ENCODE assay signal across 8 cellular contexts in the genomic region with DNA sequence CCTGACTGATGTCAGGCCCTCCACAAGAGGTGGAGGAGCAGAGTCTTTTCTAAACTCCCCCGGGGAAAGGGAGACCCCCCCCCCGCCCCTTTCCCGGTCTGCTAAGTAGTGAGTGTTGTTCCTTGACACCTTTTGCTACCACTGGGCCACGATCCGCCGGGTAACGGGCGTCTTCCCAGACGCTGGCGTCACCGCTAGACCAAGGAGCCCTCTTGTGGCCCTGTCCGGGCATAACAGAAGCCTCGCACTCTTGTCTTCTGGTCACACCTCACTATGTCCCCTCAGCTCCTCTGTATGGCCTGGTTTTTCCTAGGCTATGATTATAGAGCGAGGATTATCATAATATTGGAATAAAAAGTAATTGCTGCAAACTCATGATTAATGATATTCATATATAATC. TPM values are rescaled to one million over a fixed set of nuclear protein-coding genes. Genes with fewer than 3 reads are reported as not detected.
DNase-seq lines count a peak whose midpoint lies in the region; ATAC-seq and TF ChIP-seq lines count a peak whose summit lies in the region.
"Not testable (repeated sequence)": the region's sequence is repeated elsewhere in the genome, so short reads cannot be mapped to it uniquely, and the experiment has no call there.

No MANE protein-coding gene starts in this region.

- not testable (repeated sequence) for H2BK12ac ChIP-seq in mesenchymal stem cell (ENCODE audit: low read length in 2 of 2)

- peak overlapping the region; percentile 53 for H3K9ac ChIP-seq in mesenchymal stem cell (ENCODE audit: low read length)

- CTCF ChIA-PET in A673 (lab: Charles Lee) = not testable (repeated sequence)

- not testable (repeated sequence) for H3K36me3 Mint-ChIP-seq in activated naive CD8-positive, alpha-beta T cell treated with anti-CD3 and anti-CD28 coated beads, Interleukin-2, amount 10 ng/mL, durations not matched to agents 7 days and 5 days

- not testable (repeated sequence) for BruUV-seq in A673 (replicated peaks; lab: Mats Ljungman, UMichigan)

- H3K4ac ChIP-seq in mesenchymal stem cell (ENCODE audit: low read depth in 1 of 2, low read length in 2 of 2) = not testable (repeated sequence)

- H3K4me1 ChIP-seq in A673 (ENCODE audit: insufficient read depth, low read length, poor library complexity, severe bottlenecking); mesenchymal stem cell (ENCODE audit: control insufficient read depth, insufficient read depth, low read depth, low read length): not testable (repeated sequence)

- not testable (repeated sequence) for H3K27me3 Mint-ChIP-seq in activated naive CD8-positive, alpha-beta T cell treated with anti-CD3 and anti-CD28 coated beads, Interleukin-2, amount 10 ng/mL, durations not matched to agents 7 days and 5 days

- H4K8ac ChIP-seq in mesenchymal stem cell (ENCODE audit: low read length) = not testable (repeated sequence)

- intact Hi-C loops in A673 (cut with micrococcal nuclease; ENCODE audit: unreplicated experiment) = not testable (repeated sequence)

- not testable (repeated sequence) for H2BK5ac ChIP-seq in mesenchymal stem cell (ENCODE audit: low read depth, low read length, poor library complexity, severe bottlenecking)

- peaks cover 11% of the 10 kb centered on the region for H3K79me1 ChIP-seq in mesenchymal stem cell (replicated peaks; ENCODE audit: low read length, poor library complexity, severe bottlenecking)

- H3K36me3 ChIP-seq in A673 (ENCODE audit: insufficient read depth, low read length, poor library complexity, severe bottlenecking) = not testable (repeated sequence)
- H3K36me3 ChIP-seq in mesenchymal stem cell (ENCODE audit: control insufficient read depth in 1 of 2, insufficient read depth in 2 of 2, low read depth in 1 of 2, low read length in 2 of 2) = peaks cover 19 to 21% of the 10 kb centered on the region in 2 experiments

- not testable (repeated sequence) for H4K91ac ChIP-seq in mesenchymal stem cell (ENCODE audit: low read length)

- H3K4me2 ChIP-seq in mesenchymal stem cell (ENCODE audit: low read length, poor library complexity, severe bottlenecking) = not testable (repeated sequence)

- not testable (repeated sequence) for H2AK5ac ChIP-seq in mesenchymal stem cell (ENCODE audit: low read length, severe bottlenecking)

- not testable (repeated sequence) for H3K27ac ChIP-seq in A673 (ENCODE audit: low read depth, low read length, poor library complexity, severe bottlenecking); VCaP; mesenchymal stem cell (ENCODE audit: low read length, poor library complexity, severe bottlenecking)

- H3K23ac ChIP-seq in mesenchymal stem cell (ENCODE audit: low read length in 2 of 2) = not testable (repeated sequence)

- not testable (repeated sequence) for H3K9me3 Mint-ChIP-seq in activated naive CD8-positive, alpha-beta T cell treated with anti-CD3 and anti-CD28 coated beads, Interleukin-2, amount 10 ng/mL, durations not matched to agents 7 days and 5 days

- H2BK15ac ChIP-seq in mesenchymal stem cell (ENCODE audit: low read depth, poor library complexity, severe bottlenecking) = not testable (repeated sequence)

- ATAC-seq in activated naive CD8-positive, alpha-beta T cell treated with anti-CD3 and anti-CD28 coated beads, Interleukin-2, amount 10 ng/mL, durations not matched to agents 7 days and 5 days (ENCODE audit: low read depth) = not testable (repeated sequence)

- H3K9me3 ChIP-seq in A673 (ENCODE audit: low read depth, low read length, poor library complexity, severe bottlenecking); mesenchymal stem cell (ENCODE audit: control insufficient read depth, low read length): not testable (repeated sequence)

- H2BK120ac ChIP-seq in mesenchymal stem cell (ENCODE audit: low read depth, low read length) = not testable (repeated sequence)

- not testable (repeated sequence) for H3K14ac ChIP-seq in mesenchymal stem cell (ENCODE audit: low read length in 2 of 2)

- WGBS in mesenchymal stem cell = 2% methylated on average over 11 of the region's 14 CpGs

- TF ChIP-seq CTCF in A673 (conservative IDR thresholded peaks at IDR 0.05; ENCODE audit: low read depth, low read length) = peak; percentile 58
- peak; percentile 74 for TF ChIP-seq CTCF in GM12874 (IDR thresholded peaks at IDR 0.05; ENCODE audit: insufficient read depth, low read depth, low read length)
- peak; percentile 70 for TF ChIP-seq CTCF in VCaP (conservative IDR thresholded peaks at IDR 0.05)
- TF ChIP-seq CTCF in fibroblast of mammary gland (conservative IDR thresholded peaks at IDR 0.05; ENCODE audit: control insufficient read depth, insufficient read depth, low read depth, low read length) = peak; percentile 61

- H3K4me3 ChIP-seq in A673 (ENCODE audit: low read depth, low read length, poor library complexity, severe bottlenecking); fibroblast of mammary gland (ENCODE audit: control insufficient read depth, low read depth, low read length); mesenchymal stem cell (ENCODE audit: insufficient read depth in 1 of 2, low read depth in 1 of 2, low read length in 2 of 2): not testable (repeated sequence)

- not testable (repeated sequence) for H3K18ac ChIP-seq in mesenchymal stem cell (ENCODE audit: low read depth in 1 of 2, low read length in 2 of 2)

- POLR2A ChIA-PET in A673 (lab: Charles Lee; ENCODE audit: low non-redundant PET) = not testable (repeated sequence)
- POLR2A ChIA-PET in activated naive CD8-positive, alpha-beta T cell treated with anti-CD3 and anti-CD28 coated beads, Interleukin-2, amount 10 ng/mL, durations not matched to agents 7 days and 5 days (lab: Charles Lee) = interaction anchor here (0.5 kb wide), 1 partner anchor 401 kb away, joined by 4 read pairs; no protein-coding TSS in a partner anchor

- not testable (repeated sequence) for H2AFZ ChIP-seq in mesenchymal stem cell (ENCODE audit: low read depth, low read length)

- DNase-seq in A673 (ENCODE audit: low spot score) (peak; percentile 56), NCI-H226 (peak; percentile 16), fibroblast of mammary gland (ENCODE audit: low read depth) (peak; percentile 55), mesenchymal stem cell (peak; percentile 72)
- DNase-seq in activated naive CD8-positive, alpha-beta T cell treated with anti-CD3 and anti-CD28 coated beads, Interleukin-2, amount 10 ng/mL, durations not matched to agents 7 days and 5 days = peak; percentile 60
- peak; percentile 73 to 75 for DNase-seq in stimulated activated CD4-positive, alpha-beta T cell treated with anti-CD3 and anti-CD28 coated beads, Interleukin-2, amount 100 ng/mL, for 24 hours

- peak overlapping the region; percentile 45 for H3K4me3 Mint-ChIP-seq in activated naive CD8-positive, alpha-beta T cell treated with anti-CD3 and anti-CD28 coated beads, Interleukin-2, amount 10 ng/mL, durations not matched to agents 7 days and 5 days

- H3K4me1 Mint-ChIP-seq in activated naive CD8-positive, alpha-beta T cell treated with anti-CD3 and anti-CD28 coated beads, Interleukin-2, amount 10 ng/mL, durations not matched to agents 7 days and 5 days = peaks cover 18% of the 10 kb centered on the region

- not testable (repeated sequence) for H3K27me3 ChIP-seq in A673 (replicated peaks; ENCODE audit: insufficient read depth, low read depth, low read length, poor library complexity); mesenchymal stem cell (ENCODE audit: control insufficient read depth in 1 of 2, insufficient read depth in 1 of 2, low read length in 2 of 2)

- H3K27ac Mint-ChIP-seq in activated naive CD8-positive, alpha-beta T cell treated with anti-CD3 and anti-CD28 coated beads, Interleukin-2, amount 10 ng/mL, durations not matched to agents 7 days and 5 days = peak overlapping the region; percentile 69

RNA-seq across cellular contexts. Expression of gene KCTD5, which starts 12.3 kb away (rescaled TPM):
- 33.1 and 35.6 TPM in 2 replicates for total RNA-seq in A673 (2021)
- 10 to 100 TPM; 27.5 to 30.1 TPM for total RNA-seq in activated naive CD8-positive, alpha-beta T cell treated with anti-CD3 and anti-CD28 coated beads, Interleukin-2, amount 10 ng/mL, durations not matched to agents 7 days and 5 days
- 29.8 TPM for polyA plus RNA-seq in mesenchymal stem cell (2013, experiment 1 of 2)
- 29.1 TPM for polyA plus RNA-seq in mesenchymal stem cell (2013, experiment 2 of 2)

RNA-seq across cellular contexts. Expression of gene PRSS27, which starts 50.0 kb away (rescaled TPM):
- 1.3 and 3.0 TPM in 2 replicates for total RNA-seq in A673 (2021)
- 1 to 10 TPM; 1.9 to 2.2 TPM for total RNA-seq in activated naive CD8-positive, alpha-beta T cell treated with anti-CD3 and anti-CD28 coated beads, Interleukin-2, amount 10 ng/mL, durations not matched to agents 7 days and 5 days
- 0.52 TPM for polyA plus RNA-seq in mesenchymal stem cell (2013, experiment 1 of 2)
- 0.68 TPM for polyA plus RNA-seq in mesenchymal stem cell (2013, experiment 2 of 2)

Comparison
In these comparisons a context has a peak if more than half of its experiments do, and no peak if none do; other contexts are left out.
1. DNase-seq: peak in every context shown above with its lines; median percentile 74 in stimulated activated CD4-positive, alpha-beta T cell treated with anti-CD3 and anti-CD28 coated beads, Interleukin-2, amount 100 ng/mL, for 24 hours; 72 in mesenchymal stem cell; 60 in activated naive CD8-positive, alpha-beta T cell treated with anti-CD3 and anti-CD28 coated beads, Interleukin-2, amount 10 ng/mL, durations not matched to agents 7 days and 5 days; 56 in A673; 55 in fibroblast of mammary gland; 16 in NCI-H226.